Comparison of ENCODE assay signal across 19 cellular contexts in genomic region chr2:9264301-9264700, GRCh38. TPM values are rescaled to one million over a fixed set of nuclear protein-coding genes. Genes with fewer than 3 reads are reported as not detected.
DNase-seq lines count a peak whose midpoint lies in the region; ATAC-seq and TF ChIP-seq lines count a peak whose summit lies in the region.
"Had no signal": no experiment of that assay in that cellular context is flagged by ENCODE, and none has a peak within 500 bp of the region (broad histone marks: within the 10 kb centered on the region; RNA-seq: fewer than 3 reads in every experiment).

No MANE protein-coding gene starts in this region.

- H3K36me3 ChIP-seq in cardiac muscle cell (no peaks in the 10 kb centered on the region), uterus (no peaks in the 10 kb centered on the region)
- H3K36me3 ChIP-seq: thyroid gland, WERI-Rb-1 had no signal

- H3K27ac ChIP-seq in cardiac muscle cell: peak overlapping the region; percentile 97
- H3K27ac ChIP-seq in uterus: peak overlapping the region; percentile 88 to 93
- H3K27ac ChIP-seq: hepatocyte, WERI-Rb-1 had no signal

- H3K9me3 ChIP-seq in cardiac muscle cell (ENCODE audit: low read depth): no peaks in the 10 kb centered on the region
- no peaks in the 10 kb centered on the region for H3K9me3 ChIP-seq in uterus
- H3K9me3 ChIP-seq: thyroid gland had no signal

- H3K4me1 ChIP-seq in cardiac muscle cell (ENCODE audit: low read depth) (peaks cover 42% of the 10 kb centered on the region), uterus (peaks cover 4 to 40% of the 10 kb centered on the region in 2 donors)

- intact Hi-C loops in Right ventricle myocardium inferior (cut with DNase I) (loop anchor here (5.0 kb wide), 2 partner anchors 53 to 57 kb away; partner anchors contain the start of gene ASAP2), uterus (cut with DNase I; ENCODE audit: low total_unique reads) (no loop called here)

- no peak for DNase-seq in cardiac muscle cell (ENCODE audit: low read depth in 1 of 2, low spot score in 1 of 2)
- DNase-seq in Right ventricle myocardium inferior (ENCODE audit: missing footprints): no peak
- DNase-seq in glomerular visceral epithelial cell (ENCODE audit: extremely low spot score): peak; percentile 34
- no peak for DNase-seq in uterus
- DNase-seq in NCI-H82 treated with DMSO at 0.1 percent for 48 hours (lab: John Stamatoyannopoulos, UW; ENCODE audit: unreplicated experiment): no peak
- DNase-seq: 8988T; activated CD8-positive, alpha-beta T cell treated with anti-CD3 and anti-CD28 coated beads, Interleukin-2, amount 10 ng/mL, durations not matched to agents 7 days and 5 days; erythroblast; NCI-H748 treated with DMSO at 0.1 percent for 48 hours; RPMI8226; T-helper 1 cell; WERI-Rb-1 had no signal

- no peak for TF ChIP-seq CTCF in cardiac muscle cell (IDR thresholded peaks at IDR 0.05; ENCODE audit: low read depth, low read length)
- TF ChIP-seq CTCF in uterus (IDR thresholded peaks at IDR 0.05): no peak

- H3K27me3 ChIP-seq in cardiac muscle cell (no peaks in the 10 kb centered on the region), uterus (no peaks in the 10 kb centered on the region)
- H3K27me3 ChIP-seq: hepatocyte, thyroid gland had no signal

- TF ChIP-seq POLR2A in uterus (IDR thresholded peaks at IDR 0.05): no peak

- ATAC-seq in Right ventricle myocardium inferior (no peak), SK-N-SH treated with all-trans-retinoic acid at 6 μM for 48 hours (peak; percentile 34; the same call in 1 of the 3 replicates), GM18870 (IDR thresholded peaks at IDR 0.05; ENCODE audit: unreplicated experiment) (no peak), GM18873 (IDR thresholded peaks at IDR 0.05; ENCODE audit: low FRiP score, unreplicated experiment) (no peak)
- ATAC-seq: activated CD8-positive, alpha-beta T cell treated with anti-CD3 and anti-CD28 coated beads, Interleukin-2, amount 10 ng/mL, durations not matched to agents 7 days and 5 days; GM12878 had no signal

- H3K4me3 ChIP-seq in cardiac muscle cell (no peak overlapping the region), uterus (no peak overlapping the region)
- H3K4me3 ChIP-seq: GM12878, hepatocyte, skin epidermis, thyroid gland had no signal

TF ChIP-seq in SK-N-SH treated with all-trans-retinoic acid at 6 μM for 48 hours, 23 proteins besides CTCF, POLR2A, EP300 and RAD21:
- TF ChIP-seq ZC3H10 (CRISPR knock-in tag; IDR thresholded peaks at IDR 0.05) (no peak), SNAI2 (CRISPR knock-in tag; IDR thresholded peaks at IDR 0.05) (no peak), ISL1 (CRISPR knock-in tag; IDR thresholded peaks at IDR 0.05) (no peak), ZNF70 (CRISPR knock-in tag; IDR thresholded peaks at IDR 0.05) (no peak), GLIS3 (CRISPR knock-in tag; IDR thresholded peaks at IDR 0.05) (no peak), ZNF8 (CRISPR knock-in tag; IDR thresholded peaks at IDR 0.05) (no peak), TOX (CRISPR knock-in tag; IDR thresholded peaks at IDR 0.05; ENCODE audit: borderline replicate concordance) (no peak), RARB (CRISPR knock-in tag; IDR thresholded peaks at IDR 0.05) (no peak), PPARA (CRISPR knock-in tag; IDR thresholded peaks at IDR 0.05; ENCODE audit: borderline replicate concordance) (no peak), POU6F1 (CRISPR knock-in tag; IDR thresholded peaks at IDR 0.05; ENCODE audit: borderline replicate concordance, low read depth) (no peak), CSDC2 (CRISPR knock-in tag; IDR thresholded peaks at IDR 0.05) (no peak), OSR1 (CRISPR knock-in tag; IDR thresholded peaks at IDR 0.05) (no peak), TCF4 (CRISPR knock-in tag; IDR thresholded peaks at IDR 0.05; ENCODE audit: borderline replicate concordance) (no peak), ZFP30 (CRISPR knock-in tag; IDR thresholded peaks at IDR 0.05) (no peak), TSHZ2 (CRISPR knock-in tag; IDR thresholded peaks at IDR 0.05) (no peak), CREB5 (CRISPR knock-in tag; IDR thresholded peaks at IDR 0.05; ENCODE audit: low read depth) (no peak), ESRRG (CRISPR knock-in tag; IDR thresholded peaks at IDR 0.05) (no peak), ARNTL (CRISPR knock-in tag; IDR thresholded peaks at IDR 0.05; ENCODE audit: borderline replicate concordance, low read depth) (no peak), CSRNP3 (CRISPR knock-in tag; IDR thresholded peaks at IDR 0.05) (no peak), PATZ1 (CRISPR knock-in tag; IDR thresholded peaks at IDR 0.05; ENCODE audit: borderline replicate concordance) (no peak)
TF ChIP-seq in SK-N-SH treated with all-trans-retinoic acid at 6 μM for 48 hours: peak in this region for 0.

RNA-seq across cellular contexts. Expression of gene ASAP2, which starts 57.7 kb away (rescaled TPM):
- total RNA-seq in cardiac muscle cell (12.8 and 16.7 TPM in 2 replicates), Right ventricle myocardium inferior (12.9 TPM), uterus (10 to 100 TPM; 24.3 to 55.5 (median 31.3) TPM)
- 8.5 and 13.7 TPM in 2 replicates for polyA plus RNA-seq in cardiac muscle cell
- total RNA-seq: activated CD8-positive, alpha-beta T cell treated with anti-CD3 and anti-CD28 coated beads, Interleukin-2, amount 10 ng/mL, durations not matched to agents 7 days and 5 days had no signal
